ENCODE assay signal across 18 cellular contexts in genomic region chr7:120360918-120361317, GRCh38.
DNase-seq lines count a peak whose midpoint lies in the region; ATAC-seq lines count a peak whose summit lies in the region.
"Had no signal": no experiment of that assay in that cellular context is flagged by ENCODE, and none has a peak within 500 bp of the region (broad histone marks: within the 10 kb centered on the region; RNA-seq: fewer than 3 reads in every experiment).

No MANE protein-coding gene starts in this region.

- intact Hi-C loops in activated T-helper 2 cell treated with anti-CD3 and anti-CD28 coated beads, Interferon-gamma antibody, Interleukin-2, Interleukin-4, amounts not matched to agents 10 μg/mL and 5 μg/mL and 100 μg/mL, durations not matched to agents 14 hours and 24 hours and 36 hours (cut with micrococcal nuclease) = no loop called here

- H3K4me1 ChIP-seq in trophoblast cell (ENCODE audit: control insufficient read depth in 1 of 2, insufficient read depth in 2 of 2, low read length in 2 of 2) = no peaks in the 10 kb centered on the region
- H3K4me1 ChIP-seq: upper lobe of left lung had no signal

- no peaks in the 10 kb centered on the region for H3K9me3 Mint-ChIP-seq in activated T-helper 2 cell treated with anti-CD3 and anti-CD28 coated beads, Interferon-gamma antibody, Interleukin-2, Interleukin-4, amounts not matched to agents 10 μg/mL and 5 μg/mL and 100 μg/mL, durations not matched to agents 14 hours and 24 hours and 36 hours
- H3K9me3 Mint-ChIP-seq: endodermal cell, nephron progenitor cell, WTC11 had no signal

- no peaks in the 10 kb centered on the region for H3K36me3 Mint-ChIP-seq in activated T-helper 2 cell treated with anti-CD3 and anti-CD28 coated beads, Interferon-gamma antibody, Interleukin-2, Interleukin-4, amounts not matched to agents 10 μg/mL and 5 μg/mL and 100 μg/mL, durations not matched to agents 14 hours and 24 hours and 36 hours (ENCODE audit: low read depth)
- H3K36me3 Mint-ChIP-seq: IgD-negative memory B cell, WTC11 had no signal

- no peak overlapping the region for H3K4me2 ChIP-seq in trophoblast cell (ENCODE audit: low read length)

- no peak overlapping the region for H3K4me3 Mint-ChIP-seq in activated T-helper 2 cell treated with anti-CD3 and anti-CD28 coated beads, Interferon-gamma antibody, Interleukin-2, Interleukin-4, amounts not matched to agents 10 μg/mL and 5 μg/mL and 100 μg/mL, durations not matched to agents 14 hours and 24 hours and 36 hours (ENCODE audit: low read depth)
- H3K4me3 Mint-ChIP-seq: activated T-cell treated with anti-CD3 and anti-CD28 coated beads, Interleukin-2, amount 50 U/mL, for 24 hours; endodermal cell; IgD-negative memory B cell; nephron progenitor cell; WTC11 had no signal

- H2BK12ac ChIP-seq in trophoblast cell (ENCODE audit: low read length) = no peak overlapping the region

- no peaks in the 10 kb centered on the region for H3K79me1 ChIP-seq in trophoblast cell (ENCODE audit: low read length)

- no peak overlapping the region for H2AFZ ChIP-seq in trophoblast cell (ENCODE audit: insufficient read depth, low read length, poor library complexity)

- H4K8ac ChIP-seq in trophoblast cell (ENCODE audit: low read depth, low read length) = no peak overlapping the region

- H4K91ac ChIP-seq in trophoblast cell (ENCODE audit: low read depth, low read length) = no peak overlapping the region

- H2AK5ac ChIP-seq in trophoblast cell (ENCODE audit: low read length) = no peak overlapping the region

- no peaks in the 10 kb centered on the region for H3K36me3 ChIP-seq in trophoblast cell (ENCODE audit: control insufficient read depth in 1 of 2, insufficient read depth in 2 of 2, low read length in 2 of 2)
- H3K36me3 ChIP-seq: upper lobe of left lung had no signal

- ATAC-seq in GM18498 (IDR thresholded peaks at IDR 0.05; ENCODE audit: unreplicated experiment) (peak; percentile 94), GM19438 (IDR thresholded peaks at IDR 0.05; ENCODE audit: low read depth, unreplicated experiment) (peak; percentile 84), HG02678 (IDR thresholded peaks at IDR 0.05; ENCODE audit: unreplicated experiment) (peak; percentile 95), HG03280 (IDR thresholded peaks at IDR 0.05; ENCODE audit: unreplicated experiment) (peak; percentile 87)
- ATAC-seq: WTC11 had no signal

- no peak overlapping the region for H3K4me3 ChIP-seq in trophoblast cell (ENCODE audit: low read depth, low read length)
- H3K4me3 ChIP-seq: SK-N-MC, upper lobe of left lung had no signal

- no peaks in the 10 kb centered on the region for H3K4me1 Mint-ChIP-seq in activated T-helper 2 cell treated with anti-CD3 and anti-CD28 coated beads, Interferon-gamma antibody, Interleukin-2, Interleukin-4, amounts not matched to agents 10 μg/mL and 5 μg/mL and 100 μg/mL, durations not matched to agents 14 hours and 24 hours and 36 hours (ENCODE audit: low read depth)
- H3K4me1 Mint-ChIP-seq: IgD-negative memory B cell, nephron progenitor cell had no signal

- no peak overlapping the region for H3K4ac ChIP-seq in trophoblast cell (ENCODE audit: low read depth, low read length)

- no peaks in the 10 kb centered on the region for H3K27me3 Mint-ChIP-seq in activated T-helper 2 cell treated with anti-CD3 and anti-CD28 coated beads, Interferon-gamma antibody, Interleukin-2, Interleukin-4, amounts not matched to agents 10 μg/mL and 5 μg/mL and 100 μg/mL, durations not matched to agents 14 hours and 24 hours and 36 hours (ENCODE audit: low read depth)
- H3K27me3 Mint-ChIP-seq: activated T-cell treated with anti-CD3 and anti-CD28 coated beads, Interleukin-2, amount 50 U/mL, for 24 hours; IgD-negative memory B cell had no signal

- no peak overlapping the region for H4K12ac ChIP-seq in trophoblast cell (ENCODE audit: low read depth, low read length)

- H3K18ac ChIP-seq in trophoblast cell (ENCODE audit: low read length) = no peak overlapping the region

- DNase-seq in activated T-helper 2 cell treated with anti-CD3 and anti-CD28 coated beads, Interferon-gamma antibody, Interleukin-2, Interleukin-4, amounts not matched to agents 10 μg/mL and 5 μg/mL and 100 μg/mL, durations not matched to agents 14 hours and 24 hours and 36 hours (ENCODE audit: low spot score) = no peak
- DNase-seq in kidney glomerular epithelial cell (lab: John Stamatoyannopoulos, UW) = no peak
- no peak for DNase-seq in GM03348 (ENCODE audit: low spot score)
- no peak for DNase-seq in trophoblast cell
- DNase-seq: activated T-cell treated with anti-CD3 and anti-CD28 coated beads, Interleukin-2, amount 50 U/mL, for 24 hours; DMS79 treated with DMSO at 0.1 percent for 48 hours; endodermal cell; NCI-H1417; NCI-H82; nephron progenitor cell; upper lobe of left lung had no signal

- no peak overlapping the region for H2BK5ac ChIP-seq in trophoblast cell (ENCODE audit: low read depth, low read length, poor library complexity)

- H3K79me2 ChIP-seq in trophoblast cell (ENCODE audit: control insufficient read depth, insufficient read depth, low read length, poor library complexity) = no peaks in the 10 kb centered on the region

- H2BK120ac ChIP-seq in trophoblast cell (ENCODE audit: insufficient read depth, low read length, poor library complexity) = no peak overlapping the region

- H3K23ac ChIP-seq in trophoblast cell (ENCODE audit: low read length) = no peak overlapping the region

- no peak overlapping the region for H3K9ac ChIP-seq in trophoblast cell (ENCODE audit: low read length)

- H3K9me3 ChIP-seq in trophoblast cell (ENCODE audit: insufficient read depth, low read depth, low read length) = no peaks in the 10 kb centered on the region
- H3K9me3 ChIP-seq: upper lobe of left lung had no signal

- no peaks in the 10 kb centered on the region for H3K27me3 ChIP-seq in trophoblast cell (ENCODE audit: insufficient read depth, low read length)
- H3K27me3 ChIP-seq: upper lobe of left lung had no signal

- no peak overlapping the region for H3K27ac Mint-ChIP-seq in activated T-helper 2 cell treated with anti-CD3 and anti-CD28 coated beads, Interferon-gamma antibody, Interleukin-2, Interleukin-4, amounts not matched to agents 10 μg/mL and 5 μg/mL and 100 μg/mL, durations not matched to agents 14 hours and 24 hours and 36 hours
- H3K27ac Mint-ChIP-seq: activated T-cell treated with anti-CD3 and anti-CD28 coated beads, Interleukin-2, amount 50 U/mL, for 24 hours; endodermal cell; IgD-negative memory B cell; nephron progenitor cell; WTC11 had no signal

- no peak overlapping the region for H3K14ac ChIP-seq in trophoblast cell (ENCODE audit: low read length)

- H3K27ac ChIP-seq in trophoblast cell (ENCODE audit: low read depth, low read length) = no peak overlapping the region
- H3K27ac ChIP-seq: SK-N-MC, upper lobe of left lung had no signal
